In the genomic region with DNA sequence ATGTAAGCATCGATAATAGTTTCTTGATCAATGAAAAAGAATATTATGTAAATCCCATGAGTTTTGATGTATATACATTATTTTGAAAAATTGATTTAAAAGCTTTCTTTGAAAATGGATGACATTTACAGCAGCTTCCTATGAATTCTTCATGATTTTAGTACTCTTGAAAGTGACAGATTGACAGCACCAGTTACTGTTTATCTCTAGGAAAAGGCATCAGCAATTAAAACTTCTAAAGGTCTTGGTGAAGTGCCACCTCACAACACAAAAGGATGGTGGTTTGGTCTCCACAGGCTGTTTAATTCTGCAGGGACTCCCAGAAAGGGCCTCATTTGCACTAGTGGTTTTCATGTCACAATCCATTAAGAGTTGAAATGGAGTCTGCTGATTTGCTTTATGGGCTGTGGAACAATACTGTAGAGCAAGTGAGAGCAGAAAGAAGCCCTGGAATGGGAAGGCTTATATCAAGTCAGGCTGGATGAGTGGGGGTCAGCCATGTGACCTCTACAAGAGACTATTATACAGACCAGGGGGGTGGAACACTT, we compare ENCODE assay signal across 19 cellular contexts.
A peak's percentile ranks its signal among the peaks of the same experiment; 100 is the strongest.
DNase-seq lines count a peak whose midpoint lies in the region; ATAC-seq and TF ChIP-seq lines count a peak whose summit lies in the region.
"Had no signal": no experiment of that assay in that cellular context is flagged by ENCODE, and none has a peak within 500 bp of the region (broad histone marks: within the 10 kb centered on the region; RNA-seq: fewer than 3 reads in every experiment).

No MANE protein-coding gene starts in this region.

- no peak overlapping the region for H2BK15ac ChIP-seq in mesenchymal stem cell (ENCODE audit: low read depth, poor library complexity, severe bottlenecking)

- H2AFZ ChIP-seq in Loucy (ENCODE audit: low read length) (peak overlapping the region; percentile 24; the same call in 1 of the 2 replicates), mesenchymal stem cell (ENCODE audit: low read depth, low read length) (no peak overlapping the region)

- no CpG with 5 or more reads among the region's 1 CpG for WGBS in mesenchymal stem cell

- H3K9ac ChIP-seq in Loucy (ENCODE audit: low read depth, low read length, poor library complexity, severe bottlenecking) (no peak overlapping the region), mesenchymal stem cell (ENCODE audit: low read length) (no peak overlapping the region)

- H3K9me3 ChIP-seq in Loucy (ENCODE audit: insufficient read depth, low read depth, low read length), result no peaks in the 10 kb centered on the region
- H3K9me3 ChIP-seq in mesenchymal stem cell (ENCODE audit: control insufficient read depth, low read length), result no peaks in the 10 kb centered on the region
- no peaks in the 10 kb centered on the region for H3K9me3 ChIP-seq in CD8-positive, alpha-beta T cell (ENCODE audit: low read length)
- H3K9me3 ChIP-seq: Caco-2 had no signal

- H3K36me3 ChIP-seq in Loucy (ENCODE audit: insufficient read depth, low read length) (no peaks in the 10 kb centered on the region), mesenchymal stem cell (ENCODE audit: control insufficient read depth in 1 of 2, insufficient read depth in 2 of 2, low read depth in 1 of 2, low read length in 2 of 2) (no peaks in the 10 kb centered on the region)
- no peaks in the 10 kb centered on the region for H3K36me3 ChIP-seq in CD8-positive, alpha-beta T cell (ENCODE audit: insufficient read depth, low read length)

- no peak overlapping the region for H3K14ac ChIP-seq in mesenchymal stem cell (ENCODE audit: low read length in 2 of 2)

- no peak overlapping the region for H2BK5ac ChIP-seq in mesenchymal stem cell (ENCODE audit: low read depth, low read length, poor library complexity, severe bottlenecking)

- no peaks in the 10 kb centered on the region for H3K79me1 ChIP-seq in mesenchymal stem cell (replicated peaks; ENCODE audit: low read length, poor library complexity, severe bottlenecking)

- H3K27me3 ChIP-seq in Loucy (ENCODE audit: insufficient read depth, low read length, poor library complexity, severe bottlenecking) (no peaks in the 10 kb centered on the region), mesenchymal stem cell (ENCODE audit: control insufficient read depth in 1 of 2, insufficient read depth in 1 of 2, low read length in 2 of 2) (no peaks in the 10 kb centered on the region)
- H3K27me3 ChIP-seq in CD8-positive, alpha-beta T cell (ENCODE audit: insufficient read depth, low read length), result no peaks in the 10 kb centered on the region

- no peak for TF ChIP-seq CTCF in Loucy (conservative IDR thresholded peaks at IDR 0.05; ENCODE audit: low read length)
- TF ChIP-seq CTCF in CD8-positive, alpha-beta T cell (IDR thresholded peaks at IDR 0.05), result no peak

- no peaks in the 10 kb centered on the region for H3K4me1 Mint-ChIP-seq in CD8-positive, alpha-beta T cell (ENCODE audit: low read depth)

- no peak overlapping the region for H2BK120ac ChIP-seq in mesenchymal stem cell (ENCODE audit: low read depth, low read length)

- intact Hi-C loops in CD8-positive, alpha-beta T cell (cut with DNase I, micrococcal nuclease), result no loop called here

- H4K91ac ChIP-seq in mesenchymal stem cell (ENCODE audit: low read length), result no peak overlapping the region

- no peak overlapping the region for H3K23ac ChIP-seq in mesenchymal stem cell (ENCODE audit: low read length in 2 of 2)

- CTCF ChIA-PET in CD8-positive, alpha-beta T cell (lab: Charles Lee), result no interaction called here

- peak; percentile 35 to 48 for DNase-seq in NCI-H187 (lab: John Stamatoyannopoulos, UW)
- peak; percentile 59 for DNase-seq in NCI-H69 (lab: John Stamatoyannopoulos, UW)
- DNase-seq in mesenchymal stem cell, result no peak
- DNase-seq in CD8-positive, alpha-beta T cell, result no peak
- no peak for DNase-seq in RKO (ENCODE audit: low spot score)
- no peak for DNase-seq in C1 segment of cervical spinal cord (lab: John Stamatoyannopoulos, UW)
- no peak for DNase-seq in activated CD4-positive, CD25-positive, alpha-beta regulatory T cell (lab: John Stamatoyannopoulos, UW)
- DNase-seq: Caco-2; CD4-positive, alpha-beta T cell; H7; KBM-7; NCI-H1092; NCI-H1694 treated with DMSO at 0.1 percent for 48 hours; NCI-H510A treated with DMSO at 0.1 percent for 48 hours; NCI-H82 had no signal

- no peaks in the 10 kb centered on the region for H3K27me3 Mint-ChIP-seq in CD8-positive, alpha-beta T cell (ENCODE audit: low read depth)
- H3K27me3 Mint-ChIP-seq: CD4-positive, alpha-beta T cell had no signal

- no peak overlapping the region for H3K18ac ChIP-seq in mesenchymal stem cell (ENCODE audit: low read depth in 1 of 2, low read length in 2 of 2)

- no peaks in the 10 kb centered on the region for H3K79me2 ChIP-seq in Loucy (ENCODE audit: insufficient read depth, low read length)

- H3K4me1 ChIP-seq in Loucy (ENCODE audit: insufficient read depth, low read length, poor library complexity, severe bottlenecking) (peaks cover 13% of the 10 kb centered on the region), mesenchymal stem cell (ENCODE audit: control insufficient read depth, insufficient read depth, low read depth, low read length) (no peaks in the 10 kb centered on the region)
- no peaks in the 10 kb centered on the region for H3K4me1 ChIP-seq in CD8-positive, alpha-beta T cell (ENCODE audit: insufficient read depth, low read length)
- H3K4me1 ChIP-seq: Caco-2 had no signal

- ATAC-seq in CD8-positive, alpha-beta T cell, result no peak
- ATAC-seq: Panc1, SK-N-SH treated with all-trans-retinoic acid at 6 μM for 48 hours had no signal

- no peaks in the 10 kb centered on the region for H3K9me2 ChIP-seq in Loucy (replicated peaks; ENCODE audit: low read depth, low read length)

- H3K4me3 ChIP-seq in Loucy (ENCODE audit: low read length, poor library complexity, severe bottlenecking) (no peak overlapping the region), mesenchymal stem cell (ENCODE audit: insufficient read depth in 1 of 2, low read depth in 1 of 2, low read length in 2 of 2) (no peak overlapping the region)
- H3K4me3 ChIP-seq in CD8-positive, alpha-beta T cell (ENCODE audit: low read depth, low read length), result no peak overlapping the region

- no peaks in the 10 kb centered on the region for H4K20me1 ChIP-seq in Loucy (ENCODE audit: insufficient read depth, low read length, poor library complexity, severe bottlenecking)

- H3K36me3 Mint-ChIP-seq in CD8-positive, alpha-beta T cell, result no peaks in the 10 kb centered on the region

- H3K27ac ChIP-seq in mesenchymal stem cell (ENCODE audit: low read length, poor library complexity, severe bottlenecking), result no peak overlapping the region
- H3K27ac ChIP-seq in CD8-positive, alpha-beta T cell (ENCODE audit: low read depth, low read length), result no peak overlapping the region
- H3K27ac ChIP-seq: HL-60 had no signal

- H2BK12ac ChIP-seq in mesenchymal stem cell (ENCODE audit: low read length in 2 of 2), result no peak overlapping the region

- no peak overlapping the region for H3K4ac ChIP-seq in mesenchymal stem cell (ENCODE audit: low read depth in 1 of 2, low read length in 2 of 2)

- POLR2A ChIA-PET in CD8-positive, alpha-beta T cell (lab: Charles Lee), result no interaction called here

- no peak overlapping the region for H3K27ac Mint-ChIP-seq in CD8-positive, alpha-beta T cell
- H3K27ac Mint-ChIP-seq: CD4-positive, alpha-beta T cell had no signal

- H4K8ac ChIP-seq in mesenchymal stem cell (ENCODE audit: low read length), result no peak overlapping the region

- peak overlapping the region; percentile 42 for H3K4me2 ChIP-seq in Loucy (ENCODE audit: low read depth, low read length, poor library complexity, severe bottlenecking)
- no peak overlapping the region for H3K4me2 ChIP-seq in mesenchymal stem cell (ENCODE audit: low read length, poor library complexity, severe bottlenecking)

- no peaks in the 10 kb centered on the region for H3F3A ChIP-seq in Loucy (ENCODE audit: low read depth)

- no peaks in the 10 kb centered on the region for H3K9me3 Mint-ChIP-seq in CD8-positive, alpha-beta T cell
- H3K9me3 Mint-ChIP-seq: CD4-positive, alpha-beta T cell had no signal

- peak overlapping the region; percentile 38 for H2AK5ac ChIP-seq in mesenchymal stem cell (ENCODE audit: low read length, severe bottlenecking)

- no peak overlapping the region for H3K4me3 Mint-ChIP-seq in CD8-positive, alpha-beta T cell
- H3K4me3 Mint-ChIP-seq: CD4-positive, alpha-beta T cell had no signal

Comparison
In these comparisons a context has a peak if more than half of its experiments do, and no peak if none do; other contexts are left out.
1. DNase-seq: peak in NCI-H187 (2 of 2) and NCI-H69 (single experiment); none in mesenchymal stem cell (single experiment), CD8-positive, alpha-beta T cell (0 of 7), RKO (single experiment), C1 segment of cervical spinal cord (0 of 14) and activated CD4-positive, CD25-positive, alpha-beta regulatory T cell (0 of 4).